In the genomic region with DNA sequence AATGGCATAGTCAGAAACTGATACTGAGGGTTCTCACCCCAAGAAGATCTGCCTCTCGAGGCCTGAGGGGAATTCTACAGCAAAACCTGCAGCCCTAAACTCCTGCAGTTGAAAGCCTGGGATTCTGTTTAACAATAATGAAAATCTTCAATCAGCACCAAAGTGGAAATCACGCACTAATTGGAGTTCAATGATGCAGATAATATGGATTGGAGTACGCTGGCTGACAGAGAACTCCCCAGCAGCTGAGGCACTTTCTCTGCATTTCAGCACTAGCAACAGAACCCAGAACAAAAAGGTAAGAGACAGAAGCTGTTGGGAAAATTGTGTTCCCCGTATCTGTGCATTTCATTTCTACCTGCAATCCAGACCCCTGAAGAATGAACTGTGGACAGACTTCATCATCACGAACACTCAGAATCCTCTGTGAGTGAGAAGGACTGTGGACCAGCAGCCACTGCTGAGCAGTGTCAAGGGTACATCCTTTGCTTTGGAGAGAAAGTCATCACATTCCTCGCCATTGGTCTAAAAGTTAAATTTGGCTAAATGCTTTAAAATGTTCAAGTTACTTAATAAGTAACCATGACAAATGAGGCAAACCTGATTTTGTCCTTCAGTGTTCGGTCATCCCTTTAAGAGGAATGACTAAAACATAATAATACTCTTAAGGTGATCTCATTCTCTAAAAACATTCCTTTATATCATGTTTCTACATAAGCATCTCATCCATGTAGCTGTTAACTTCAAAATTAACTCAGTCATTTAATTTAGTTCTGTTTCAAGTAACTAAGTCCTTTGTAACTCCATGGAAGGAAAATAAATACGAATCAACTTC, we compare ENCODE assay signal across 25 cellular contexts.
A peak's percentile ranks its signal among the peaks of the same experiment; 100 is the strongest.
DNase-seq lines count a peak whose midpoint lies in the region; ATAC-seq and TF ChIP-seq lines count a peak whose summit lies in the region.
"Had no signal": no experiment of that assay in that cellular context is flagged by ENCODE, and none has a peak within 500 bp of the region (broad histone marks: within the 10 kb centered on the region; RNA-seq: fewer than 3 reads in every experiment).

No MANE protein-coding gene starts in this region.

- H3K27me3 Mint-ChIP-seq in brain (peaks cover 5% of the 10 kb centered on the region), osteocyte (ENCODE audit: unreplicated experiment) (no peaks in the 10 kb centered on the region)
- H3K27me3 Mint-ChIP-seq in activated CD4-positive, alpha-beta memory T cell treated with anti-CD3 and anti-CD28 coated beads for 36 hours = peaks cover 6% of the 10 kb centered on the region

- H3K4me3 ChIP-seq in gastroesophageal sphincter (no peak overlapping the region), ascending aorta (no peak overlapping the region)
- H3K4me3 ChIP-seq: HAP-1, vagina had no signal

- H3K4me1 ChIP-seq in gastroesophageal sphincter (peaks cover 0 to 16% (median 0%) of the 10 kb centered on the region in 3 donors), ascending aorta (peaks cover 0 to 3% of the 10 kb centered on the region in 2 donors)
- H3K4me1 ChIP-seq: HAP-1, vagina had no signal

- H3K27ac ChIP-seq in gastroesophageal sphincter (no peak overlapping the region), ascending aorta (no peak overlapping the region)
- H3K27ac ChIP-seq: vagina, VCaP had no signal

- H3K9me3 ChIP-seq in gastroesophageal sphincter (no peaks in the 10 kb centered on the region), ascending aorta (peaks cover 0 to 3% of the 10 kb centered on the region in 2 donors)
- H3K9me3 ChIP-seq: HAP-1, vagina had no signal

- peaks cover 13 to 31% (median 22%) of the 10 kb centered on the region in 5 experiments for H3K9me3 Mint-ChIP-seq in brain
- H3K9me3 Mint-ChIP-seq in osteocyte (ENCODE audit: unreplicated experiment) = peaks cover 9% of the 10 kb centered on the region
- no peaks in the 10 kb centered on the region for H3K9me3 Mint-ChIP-seq in activated CD4-positive, alpha-beta memory T cell treated with anti-CD3 and anti-CD28 coated beads for 36 hours
- H3K9me3 Mint-ChIP-seq: activated CD4-positive, alpha-beta T cell treated with anti-CD3 and anti-CD28 coated beads, Interleukin-2, amount 10 ng/mL, durations not matched to agents 7 days and 5 days; T-helper 2 cell treated with Interferon-gamma antibody and Interleukin-4, amounts not matched to agents 5 μg/mL and 100 μg/mL, for 36 hours had no signal

- 49 to 69% methylated on average over 6 to 8 of the region's 8 CpGs for WGBS in gastroesophageal sphincter (ENCODE audit: low coverage in 1 of 2), 2 donors

- intact Hi-C loops in activated CD4-positive, alpha-beta memory T cell treated with anti-CD3 and anti-CD28 coated beads for 36 hours (cut with micrococcal nuclease) = no loop called here
- intact Hi-C loops in ascending aorta (cut with DNase I) = no loop called here

- H3K27me3 ChIP-seq in gastroesophageal sphincter = no peaks in the 10 kb centered on the region
- no peaks in the 10 kb centered on the region for H3K27me3 ChIP-seq in ascending aorta
- H3K27me3 ChIP-seq: vagina had no signal

- H3K36me3 ChIP-seq in gastroesophageal sphincter (no peaks in the 10 kb centered on the region), ascending aorta (no peaks in the 10 kb centered on the region)
- H3K36me3 ChIP-seq: HAP-1, vagina had no signal

- peak overlapping the region in 4 of 5 experiments; percentile 6 to 62 (median 29) for H3K27ac Mint-ChIP-seq in brain
- peak overlapping the region; percentile 8 for H3K27ac Mint-ChIP-seq in osteocyte (ENCODE audit: unreplicated experiment)
- no peak overlapping the region for H3K27ac Mint-ChIP-seq in activated CD4-positive, alpha-beta memory T cell treated with anti-CD3 and anti-CD28 coated beads for 36 hours
- H3K27ac Mint-ChIP-seq: activated CD4-positive, alpha-beta T cell treated with anti-CD3 and anti-CD28 coated beads, Interleukin-2, amount 10 ng/mL, durations not matched to agents 7 days and 5 days; activated T-helper 1 cell treated with anti-CD3 and anti-CD28 coated beads, Interleukin-12 subunit alpha, Interleukin-12 subunit beta, Interleukin-2, Interleukin-4 antibody, amounts not matched to agents 30 ng/mL and 10 ng/mL and 1 ng/mL, durations not matched to agents 14 hours and 24 hours and 36 hours; T-helper 2 cell treated with Interferon-gamma antibody and Interleukin-4, amounts not matched to agents 5 μg/mL and 100 μg/mL, for 36 hours had no signal

- no peak for TF ChIP-seq EP300 in gastroesophageal sphincter (IDR thresholded peaks at IDR 0.05)

- H3K4me1 Mint-ChIP-seq in brain = peaks cover 26% of the 10 kb centered on the region
- H3K4me1 Mint-ChIP-seq in osteocyte (ENCODE audit: unreplicated experiment) = peaks cover 18% of the 10 kb centered on the region
- H3K4me1 Mint-ChIP-seq in activated CD4-positive, alpha-beta memory T cell treated with anti-CD3 and anti-CD28 coated beads for 36 hours (ENCODE audit: low read depth) = no peaks in the 10 kb centered on the region
- H3K4me1 Mint-ChIP-seq: activated CD4-positive, alpha-beta T cell treated with anti-CD3 and anti-CD28 coated beads, Interleukin-2, amount 10 ng/mL, durations not matched to agents 7 days and 5 days had no signal

- ATAC-seq in gastroesophageal sphincter = peak; percentile 39

- CTCF ChIA-PET in activated CD4-positive, alpha-beta memory T cell treated with anti-CD3 and anti-CD28 coated beads for 36 hours (lab: Charles Lee) = no interaction called here

- H3K36me3 Mint-ChIP-seq in brain (no peaks in the 10 kb centered on the region), osteocyte (ENCODE audit: unreplicated experiment) (no peaks in the 10 kb centered on the region)
- no peaks in the 10 kb centered on the region for H3K36me3 Mint-ChIP-seq in activated CD4-positive, alpha-beta memory T cell treated with anti-CD3 and anti-CD28 coated beads for 36 hours

- TF ChIP-seq POLR2A in gastroesophageal sphincter (IDR thresholded peaks at IDR 0.05) = no peak

- POLR2A ChIA-PET in activated CD4-positive, alpha-beta memory T cell treated with anti-CD3 and anti-CD28 coated beads for 36 hours (lab: Charles Lee) = no interaction called here

- TF ChIP-seq CTCF in brain (conservative IDR thresholded peaks at IDR 0.05) (no peak), gastroesophageal sphincter (IDR thresholded peaks at IDR 0.05) (no peak), osteocyte (IDR thresholded peaks at IDR 0.05) (no peak), ascending aorta (IDR thresholded peaks at IDR 0.05) (no peak)

- DNase-seq in EH (ENCODE audit: low read depth) = peak; percentile 17
- peak; percentile 25 for DNase-seq in osteocyte (ENCODE audit: extremely low spot score, unreplicated experiment)
- no peak for DNase-seq in HCEC 1CT
- no peak for DNase-seq in activated T-cell treated with anti-CD3 and anti-CD28 coated beads, Interleukin-2, amount 50 U/mL, for 1 hour
- DNase-seq in activated CD4-positive, alpha-beta memory T cell treated with anti-CD3 and anti-CD28 coated beads for 36 hours = no peak
- DNase-seq in ascending aorta (ENCODE audit: low spot score in 2 of 2) = no peak
- DNase-seq: activated CD4-positive, alpha-beta T cell treated with anti-CD3 and anti-CD28 coated beads, Interleukin-2, amount 10 ng/mL, durations not matched to agents 7 days and 5 days; activated naive CD4-positive, alpha-beta T cell treated with anti-CD3 and anti-CD28 coated beads, Interleukin-2, amount 50 U/mL, for 16 hours; aorta; C1 segment of cervical spinal cord; cerebellar nuclear complex; effector CD8-positive, alpha-beta T cell; kidney; NCI-H1105; NCI-H1930; NCI-H774; occipital lobe; stimulated activated naive CD4-positive, alpha-beta T cell treated with Interleukin-2 at 50 U/mL for 16 hours had no signal

- H3K4me3 Mint-ChIP-seq in brain (peak overlapping the region in 2 of 5 experiments; percentile 3 to 9), osteocyte (ENCODE audit: unreplicated experiment) (no peak overlapping the region)
- no peak overlapping the region for H3K4me3 Mint-ChIP-seq in activated CD4-positive, alpha-beta memory T cell treated with anti-CD3 and anti-CD28 coated beads for 36 hours
- H3K4me3 Mint-ChIP-seq: activated CD4-positive, alpha-beta T cell treated with anti-CD3 and anti-CD28 coated beads, Interleukin-2, amount 10 ng/mL, durations not matched to agents 7 days and 5 days; activated T-helper 1 cell treated with anti-CD3 and anti-CD28 coated beads, Interleukin-12 subunit alpha, Interleukin-12 subunit beta, Interleukin-2, Interleukin-4 antibody, amounts not matched to agents 30 ng/mL and 10 ng/mL and 1 ng/mL, durations not matched to agents 14 hours and 24 hours and 36 hours; T-helper 2 cell treated with Interferon-gamma antibody and Interleukin-4, amounts not matched to agents 5 μg/mL and 100 μg/mL, for 36 hours had no signal

Comparison
In these comparisons a context has a peak if more than half of its experiments do, and no peak if none do; other contexts are left out.
1. DNase-seq: peak in EH (single experiment) and osteocyte (single experiment); none in HCEC 1CT (single experiment), activated T-cell treated with anti-CD3 and anti-CD28 coated beads, Interleukin-2, amount 50 U/mL, for 1 hour (single experiment), activated CD4-positive, alpha-beta memory T cell treated with anti-CD3 and anti-CD28 coated beads for 36 hours (single experiment) and ascending aorta (0 of 2).